Comparison of ENCODE assay signal across 1 cellular context in the genomic region with DNA sequence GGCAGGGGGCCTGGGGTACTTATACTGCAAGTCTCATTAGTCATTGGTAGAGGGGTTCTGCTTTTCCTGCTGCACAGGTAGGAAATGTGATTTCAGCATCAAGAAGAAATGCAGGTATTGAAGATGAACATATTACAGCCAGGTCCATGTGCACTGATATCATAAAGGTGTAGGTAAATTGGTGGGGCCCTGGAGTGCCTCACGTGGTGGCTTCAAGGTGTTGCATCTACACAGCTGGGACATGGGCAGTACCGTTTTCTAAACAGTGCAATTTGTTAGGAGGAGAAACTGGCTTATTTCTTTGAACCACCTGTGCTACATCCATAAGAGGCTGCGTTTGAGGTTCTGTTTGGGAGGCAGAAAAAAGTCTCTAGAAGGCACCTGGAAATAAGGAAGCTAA.
TF ChIP-seq lines count a peak whose summit lies in the region.

No MANE protein-coding gene starts in this region.

TF ChIP-seq in H1, 55 proteins besides CTCF, POLR2A, EP300 and RAD21:
- TF ChIP-seq CHD2 (IDR thresholded peaks at IDR 0.05; ENCODE audit: low read length) (no peak), SAP30 (IDR thresholded peaks at IDR 0.05; ENCODE audit: insufficient read depth, insufficient replicate concordance, low read length) (no peak), TEAD4 (IDR thresholded peaks at IDR 0.05; ENCODE audit: low read depth, low read length) (no peak), TAF7 (optimal IDR thresholded peaks at IDR 0.05; ENCODE audit: borderline replicate concordance, low read depth, low read length) (no peak)
- TF ChIP-seq, protein P1, sequence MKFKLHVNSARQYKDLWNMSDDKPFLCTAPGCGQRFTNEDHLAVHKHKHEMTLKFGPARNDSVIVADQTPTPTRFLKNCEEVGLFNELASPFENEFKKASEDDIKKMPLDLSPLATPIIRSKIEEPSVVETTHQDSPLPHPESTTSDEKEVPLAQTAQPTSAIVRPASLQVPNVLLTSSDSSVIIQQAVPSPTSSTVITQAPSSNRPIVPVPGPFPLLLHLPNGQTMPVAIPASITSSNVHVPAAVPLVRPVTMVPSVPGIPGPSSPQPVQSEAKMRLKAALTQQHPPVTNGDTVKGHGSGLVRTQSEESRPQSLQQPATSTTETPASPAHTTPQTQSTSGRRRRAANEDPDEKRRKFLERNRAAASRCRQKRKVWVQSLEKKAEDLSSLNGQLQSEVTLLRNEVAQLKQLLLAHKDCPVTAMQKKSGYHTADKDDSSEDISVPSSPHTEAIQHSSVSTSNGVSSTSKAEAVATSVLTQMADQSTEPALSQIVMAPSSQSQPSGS (IDR thresholded peaks at IDR 0.05; ENCODE audit: low read length), result no peak
- TF ChIP-seq, protein P2, sequence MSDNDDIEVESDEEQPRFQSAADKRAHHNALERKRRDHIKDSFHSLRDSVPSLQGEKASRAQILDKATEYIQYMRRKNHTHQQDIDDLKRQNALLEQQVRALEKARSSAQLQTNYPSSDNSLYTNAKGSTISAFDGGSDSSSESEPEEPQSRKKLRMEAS (IDR thresholded peaks at IDR 0.05), result no peak
